ENCODE assay signal across 8 cellular contexts in the genomic region with DNA sequence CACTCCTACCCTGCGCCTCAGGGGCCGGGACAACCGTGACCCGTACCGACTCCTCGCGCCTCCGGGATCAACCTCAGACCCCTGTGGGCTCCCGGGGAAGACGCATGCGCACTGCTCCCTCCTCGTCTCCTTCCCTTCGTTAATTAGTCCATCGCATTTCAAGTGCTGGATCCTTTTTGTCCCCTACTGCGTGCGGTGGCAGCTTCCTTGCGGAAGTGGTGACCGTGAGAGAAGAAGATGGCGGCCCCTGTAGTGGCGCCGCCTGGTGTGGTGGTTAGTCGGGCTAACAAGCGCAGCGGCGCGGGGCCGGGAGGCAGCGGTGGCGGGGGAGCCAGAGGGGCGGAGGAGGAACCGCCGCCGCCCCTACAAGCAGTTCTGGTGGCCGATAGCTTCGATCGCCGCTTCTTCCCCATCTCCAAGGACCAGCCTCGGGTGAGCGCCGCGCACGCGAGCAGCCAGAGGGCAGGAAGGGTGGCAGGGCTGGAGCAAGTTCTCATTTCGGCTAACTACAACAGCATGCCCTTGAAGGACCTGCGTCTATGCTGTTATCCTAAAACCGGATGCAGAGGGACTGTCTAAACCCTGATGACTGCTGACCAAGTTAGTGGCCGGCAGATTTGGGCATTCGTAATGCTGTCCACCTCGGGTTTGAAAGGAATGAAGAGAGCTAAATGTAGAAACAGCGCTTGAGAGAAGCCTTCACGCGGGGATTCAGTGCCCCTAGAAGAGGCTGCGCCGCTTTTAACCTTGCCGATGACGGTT. TPM values are rescaled to one million over a fixed set of nuclear protein-coding genes. Genes with fewer than 3 reads are reported as not detected.
DNase-seq lines count a peak whose midpoint lies in the region; ATAC-seq, FAIRE-seq and TF ChIP-seq lines count a peak whose summit lies in the region.

A gene (plus strand): TSS at position 210 of the 762 bp plus-strand sequence. CDS start 28 bp downstream, at position 238.

- DNase-seq in AML-193 (lab: John Stamatoyannopoulos, UW) (peak; percentile 93 to 95), NCI-H446 treated with DMSO at 0.1 percent for 48 hours (lab: John Stamatoyannopoulos, UW) (peak; percentile 87), cerebellar nuclear complex (lab: John Stamatoyannopoulos, UW) (peak; percentile 11 to 86), kidney (peak; percentile 95)
- peak; percentile 81 for DNase-seq in activated CD4-positive, CD25-positive, alpha-beta regulatory T cell treated with anti-CD3 and anti-CD28 coated beads, Interleukin-2, amount 50 U/mL, for 72 hours
- peak; percentile 64 to 74 for DNase-seq in stimulated activated CD4-positive, alpha-beta T cell treated with anti-CD3 and anti-CD28 coated beads, Interleukin-1b, Interleukin-23, amount 100 ng/mL, for 1 hour (ENCODE audit: low read depth in 2 of 2)

- ATAC-seq in GM19035 (IDR thresholded peaks at IDR 0.05; ENCODE audit: unreplicated experiment), result peak; percentile 86
- ATAC-seq in HG03354 (IDR thresholded peaks at IDR 0.05; ENCODE audit: poor library complexity, severe bottlenecking, unreplicated experiment), result peak; percentile 86

- H3K4me1 ChIP-seq in kidney (ENCODE audit: control insufficient read depth in 1 of 2, insufficient read depth in 1 of 2, low read depth in 1 of 2, low read length in 2 of 2), result peaks cover 14 to 15% of the 10 kb centered on the region in 2 donors

- H3K9ac ChIP-seq in kidney (ENCODE audit: low read length in 2 of 2), result peak within 1 kb of the TSS; percentile 88 to 94

- H3K27ac ChIP-seq in kidney (ENCODE audit: low read depth in 2 of 2, low read length in 2 of 2), result peak within 1 kb of the TSS; percentile 77 to 93

- H3K4me3 ChIP-seq in kidney (ENCODE audit: low read length in 2 of 2), result peak within 1 kb of the TSS; percentile 94 to 99

- intact Hi-C loops in kidney (cut with DNase I), result no loop called here

- TF ChIP-seq CTCF in kidney (IDR thresholded peaks at IDR 0.05; ENCODE audit: borderline replicate concordance, extremely low read depth, insufficient read depth), result peak; percentile 19

- no peak for FAIRE-seq in kidney (lab: Jason Lieb, UNC)

- peaks cover 5 to 9% of the 10 kb centered on the region in 2 donors for H3K36me3 ChIP-seq in kidney (ENCODE audit: control insufficient read depth in 1 of 2, insufficient read depth in 2 of 2, low read length in 2 of 2)

- no peaks in the 10 kb centered on the region for H3K9me3 ChIP-seq in kidney (ENCODE audit: control insufficient read depth in 1 of 2, low read length in 2 of 2)

RNA-seq across cellular contexts. Expression of the gene that starts here (rescaled TPM):
- total RNA-seq in kidney, result 36.9 TPM
- 37.0 TPM for polyA plus RNA-seq in kidney (ENCODE audit: insufficient read depth, low read depth, low replicate concordance)

Comparison
In these comparisons a context has a peak if more than half of its experiments do, and no peak if none do; other contexts are left out.
1. Peak in every context shown above with its lines: DNase-seq, ATAC-seq, H3K4me3 ChIP-seq and H3K27ac ChIP-seq.